In the genomic region with DNA sequence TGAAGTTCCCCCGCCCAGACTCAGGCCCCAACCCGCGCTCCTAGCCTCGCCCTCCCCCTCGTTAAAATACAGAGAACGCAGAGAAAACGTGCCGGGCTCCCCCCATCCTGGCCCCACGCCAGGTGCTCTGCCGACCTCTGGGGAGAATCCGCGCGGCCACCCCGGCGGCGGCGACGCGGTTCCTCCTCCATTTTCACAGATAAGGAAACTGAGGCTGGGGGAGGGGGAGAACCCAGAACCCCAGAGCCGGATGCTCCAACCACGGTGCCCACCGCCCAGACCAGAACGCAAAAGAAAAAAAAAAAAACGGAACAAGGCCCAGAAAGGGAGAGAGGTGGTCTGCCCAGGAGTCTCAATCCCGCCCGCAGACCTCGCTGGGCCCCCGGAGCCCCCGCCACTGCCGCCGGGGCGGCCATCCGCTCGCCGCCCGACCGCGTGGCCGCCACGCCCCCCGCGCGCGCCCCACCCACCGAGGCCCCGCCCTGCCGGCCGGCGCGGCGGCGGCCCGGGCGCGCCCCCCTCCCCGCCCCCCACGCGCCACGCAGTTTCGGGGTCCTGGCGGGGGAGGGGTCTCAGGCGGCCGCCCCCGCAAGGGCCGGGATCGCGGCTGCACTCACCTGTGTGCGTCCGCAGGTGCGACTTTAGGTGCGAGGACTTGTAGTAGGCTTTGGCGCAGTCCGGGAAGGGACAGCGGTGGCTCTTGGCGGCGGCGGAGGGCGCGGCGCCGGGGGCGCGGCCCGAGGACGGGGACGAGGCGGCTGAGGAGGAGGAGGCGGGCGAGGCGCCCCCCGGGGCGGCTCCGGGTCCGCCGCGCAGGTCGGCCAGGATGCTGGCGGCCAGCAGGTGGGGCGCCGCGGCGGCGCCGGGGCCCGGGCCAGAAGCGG, we compare ENCODE assay signal across 8 cellular contexts. TPM values are rescaled to one million over a fixed set of nuclear protein-coding genes. Genes with fewer than 3 reads are reported as not detected.
DNase-seq lines count a peak whose midpoint lies in the region; FAIRE-seq and TF ChIP-seq lines count a peak whose summit lies in the region.

No MANE protein-coding gene starts in this region.

- no peaks in the 10 kb centered on the region for H3K9me3 ChIP-seq in OCI-LY1 (ENCODE audit: low read length)

- peak overlapping the region; percentile 69 for H3K4me3 ChIP-seq in OCI-LY1 (ENCODE audit: low read depth, low read length, poor library complexity, severe bottlenecking)
- H3K4me3 ChIP-seq in iPS-11a (ENCODE audit: low read depth, low read length), result peak overlapping the region; percentile 62

- TF ChIP-seq CTCF in Calu3 (IDR thresholded peaks at IDR 0.05; ENCODE audit: unreplicated experiment) (no peak), OCI-LY1 (IDR thresholded peaks at IDR 0.05; ENCODE audit: low read length) (no peak)

- no peaks in the 10 kb centered on the region for H3K27me3 Mint-ChIP-seq in Calu3 (ENCODE audit: unreplicated experiment)
- no peaks in the 10 kb centered on the region for H3K27me3 Mint-ChIP-seq in activated naive CD4-positive, alpha-beta T cell treated with anti-CD3 and anti-CD28 coated beads for 36 hours (ENCODE audit: low read depth)

- H3F3A ChIP-seq in OCI-LY1 (ENCODE audit: insufficient read depth, low read length), result no peaks in the 10 kb centered on the region

- peak overlapping the region; percentile 73 for H3K9ac ChIP-seq in OCI-LY1 (ENCODE audit: low read length)

- no peak overlapping the region for H3K27ac ChIP-seq in OCI-LY1 (ENCODE audit: low read depth, low read length, poor library complexity, severe bottlenecking)

- H3K27me3 ChIP-seq in OCI-LY1 (ENCODE audit: insufficient read depth, low read length), result peaks cover 6% of the 10 kb centered on the region; the same call in 1 of the 2 replicates

- H3K9me2 ChIP-seq in OCI-LY1 (ENCODE audit: low read depth, low read length), result no peaks in the 10 kb centered on the region

- H3K36me3 ChIP-seq in OCI-LY1 (ENCODE audit: insufficient read depth, low read length), result no peaks in the 10 kb centered on the region

- CTCF ChIA-PET in Calu3 (lab: Charles Lee), result no interaction called here
- CTCF ChIA-PET in activated naive CD4-positive, alpha-beta T cell treated with anti-CD3 and anti-CD28 coated beads for 36 hours (lab: Charles Lee), result no interaction called here

- FAIRE-seq in H54 (lab: Jason Lieb, UNC), result no peak

- H3K4me1 Mint-ChIP-seq in Calu3 (ENCODE audit: low read depth, unreplicated experiment), result no peaks in the 10 kb centered on the region
- peaks cover 42% of the 10 kb centered on the region for H3K4me1 Mint-ChIP-seq in activated naive CD4-positive, alpha-beta T cell treated with anti-CD3 and anti-CD28 coated beads for 36 hours (ENCODE audit: low read depth)

- no peaks in the 10 kb centered on the region for H4K20me1 ChIP-seq in OCI-LY1 (ENCODE audit: insufficient read depth, low read length)

- peak overlapping the region; percentile 86 for H3K27ac Mint-ChIP-seq in Calu3 (ENCODE audit: unreplicated experiment)
- peak overlapping the region; percentile 84 for H3K27ac Mint-ChIP-seq in activated naive CD4-positive, alpha-beta T cell treated with anti-CD3 and anti-CD28 coated beads for 36 hours

- no peak for TF ChIP-seq POLR2A in H54 (IDR thresholded peaks at IDR 0.05; ENCODE audit: low read depth, low read length)

- TSS peak; percentile 59 for BruUV-seq in Calu3 (replicated peaks; lab: Mats Ljungman, UMichigan)

- H3K4me3 Mint-ChIP-seq in Calu3 (ENCODE audit: low read depth, unreplicated experiment), result peak overlapping the region; percentile 83
- peak overlapping the region; percentile 90 for H3K4me3 Mint-ChIP-seq in activated naive CD4-positive, alpha-beta T cell treated with anti-CD3 and anti-CD28 coated beads for 36 hours

- H3K79me2 ChIP-seq in OCI-LY1 (ENCODE audit: insufficient read depth, low read length), result peaks cover 6% of the 10 kb centered on the region

- H3K4me1 ChIP-seq in OCI-LY1 (ENCODE audit: insufficient read depth, low read length, severe bottlenecking), result peaks cover 34% of the 10 kb centered on the region

- DNase-seq in Calu3 (peak; percentile 53), H54 (ENCODE audit: insufficient read length, low spot score) (peak; percentile 77), DMS79 treated with DMSO at 0.1 percent for 48 hours (lab: John Stamatoyannopoulos, UW) (no peak), hepatic stellate cell (ENCODE audit: low spot score) (no peak)
- no peak for DNase-seq in activated naive CD4-positive, alpha-beta T cell treated with anti-CD3 and anti-CD28 coated beads for 36 hours
- peak; percentile 66 for DNase-seq in stimulated activated CD4-positive, alpha-beta T cell treated with anti-CD3 and anti-CD28 coated beads, Interleukin-15, amount 100 ng/mL, for 24 hours

- intact Hi-C loops in Calu3 (cut with micrococcal nuclease; ENCODE audit: unreplicated experiment), result no loop called here
- intact Hi-C loops in activated naive CD4-positive, alpha-beta T cell treated with anti-CD3 and anti-CD28 coated beads for 36 hours (cut with micrococcal nuclease), result loop anchor here (1.0 to 5.0 kb wide), 5 partner anchors 7 to 455 kb away; partner anchors contain the start of genes DAZAP1, DOT1L, IZUMO4 and MBD3

- no peaks in the 10 kb centered on the region for H3K9me3 Mint-ChIP-seq in Calu3 (ENCODE audit: low read depth, unreplicated experiment)
- H3K9me3 Mint-ChIP-seq in activated naive CD4-positive, alpha-beta T cell treated with anti-CD3 and anti-CD28 coated beads for 36 hours, result no peaks in the 10 kb centered on the region

- H3K36me3 Mint-ChIP-seq in Calu3 (ENCODE audit: insufficient read depth, unreplicated experiment), result peaks cover 36% of the 10 kb centered on the region
- no peaks in the 10 kb centered on the region for H3K36me3 Mint-ChIP-seq in activated naive CD4-positive, alpha-beta T cell treated with anti-CD3 and anti-CD28 coated beads for 36 hours (ENCODE audit: low read depth)

- peak overlapping the region; percentile 77 for H3K4me2 ChIP-seq in OCI-LY1 (ENCODE audit: low read length)

- H2AFZ ChIP-seq in OCI-LY1 (ENCODE audit: low read length), result no peak overlapping the region

RNA-seq across cellular contexts. Expression of gene KLF16, which starts 0.7 kb away (rescaled TPM):
- total RNA-seq in Calu3 (2022), result 32.3 and 39.0 TPM in 2 replicates
- total RNA-seq in activated naive CD4-positive, alpha-beta T cell treated with anti-CD3 and anti-CD28 coated beads for 36 hours, result 10 to 100 TPM; 13.5 to 15.0 TPM

RNA-seq across cellular contexts. Expression of gene REXO1, which starts 14.4 kb away (rescaled TPM):
- total RNA-seq in Calu3 (2022), result 34.1 and 39.5 TPM in 2 replicates
- 10 to 100 TPM; 39.8 to 47.6 TPM for total RNA-seq in activated naive CD4-positive, alpha-beta T cell treated with anti-CD3 and anti-CD28 coated beads for 36 hours

RNA-seq across cellular contexts. Expression of gene ABHD17A, which starts 22.6 kb away (rescaled TPM):
- 35.2 and 36.9 TPM in 2 replicates for total RNA-seq in Calu3 (2022)
- total RNA-seq in activated naive CD4-positive, alpha-beta T cell treated with anti-CD3 and anti-CD28 coated beads for 36 hours, result 10 to 100 TPM; 79.3 to 79.9 TPM

RNA-seq across cellular contexts. Expression of gene ADAT3, which starts 42.5 kb away (rescaled TPM):
- 6.7 TPM in 2 replicates for total RNA-seq in Calu3 (2022)
- total RNA-seq in activated naive CD4-positive, alpha-beta T cell treated with anti-CD3 and anti-CD28 coated beads for 36 hours, result 1 to 10 TPM; 3.0 to 3.4 TPM

RNA-seq across cellular contexts. Expression of gene SCAMP4, which starts 42.5 kb away (rescaled TPM):
- total RNA-seq in Calu3 (2022), result 64.2 and 80.5 TPM in 2 replicates
- total RNA-seq in activated naive CD4-positive, alpha-beta T cell treated with anti-CD3 and anti-CD28 coated beads for 36 hours, result 10 to 100 TPM; 12.1 to 14.5 TPM

Comparison
In these comparisons a context has a peak if more than half of its experiments do, and no peak if none do; other contexts are left out.
1. DNase-seq: peak in Calu3 (single experiment), H54 (single experiment) and stimulated activated CD4-positive, alpha-beta T cell treated with anti-CD3 and anti-CD28 coated beads, Interleukin-15, amount 100 ng/mL, for 24 hours (single experiment); none in activated naive CD4-positive, alpha-beta T cell treated with anti-CD3 and anti-CD28 coated beads for 36 hours (single experiment), DMS79 treated with DMSO at 0.1 percent for 48 hours (single experiment) and hepatic stellate cell (single experiment).